ENCODE assay signal across 13 cellular contexts in the genomic region with DNA sequence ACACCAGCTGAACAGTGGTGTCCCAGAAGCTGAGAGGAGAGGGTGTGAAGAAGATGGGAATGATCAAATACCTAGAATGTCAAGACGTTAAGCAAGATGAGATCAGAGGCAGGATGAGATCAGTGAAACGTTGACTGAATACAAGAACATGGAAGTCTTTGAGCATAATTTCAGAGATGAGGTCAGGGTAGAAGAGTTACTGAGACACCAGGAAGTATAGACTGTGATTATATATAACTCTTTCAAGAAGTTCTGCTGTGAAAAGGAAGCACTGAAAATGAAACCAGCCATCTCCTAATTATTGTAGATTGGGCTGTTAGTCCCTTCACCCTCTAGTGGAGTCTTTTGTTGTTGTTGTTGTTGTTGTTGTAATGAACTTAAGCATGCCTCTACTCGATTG. TPM values are rescaled to one million over a fixed set of nuclear protein-coding genes. Genes with fewer than 3 reads are reported as not detected.
A peak's percentile ranks its signal among the peaks of the same experiment; 100 is the strongest.
DNase-seq lines count a peak whose midpoint lies in the region; ATAC-seq and TF ChIP-seq lines count a peak whose summit lies in the region.
"Had no signal": no experiment of that assay in that cellular context is flagged by ENCODE, and none has a peak within 500 bp of the region (broad histone marks: within the 10 kb centered on the region; RNA-seq: fewer than 3 reads in every experiment).

No MANE protein-coding gene starts in this region.

- no peaks in the 10 kb centered on the region for H3K36me3 Mint-ChIP-seq in CD4-positive, CD25-positive, alpha-beta regulatory T cell
- peaks cover 40 to 61% of the 10 kb centered on the region in 2 donors for H3K36me3 Mint-ChIP-seq in CD14-positive monocyte
- H3K36me3 Mint-ChIP-seq: IgD-negative memory B cell had no signal

- H3K4me1 Mint-ChIP-seq in CD4-positive, CD25-positive, alpha-beta regulatory T cell = peaks cover 0 to 22% (median 5%) of the 10 kb centered on the region in 4 donors
- H3K4me1 Mint-ChIP-seq in CD14-positive monocyte = no peaks in the 10 kb centered on the region

- intact Hi-C loops in CD14-positive monocyte (cut with micrococcal nuclease) = no loop called here

- peak overlapping the region; percentile 62 for H3K27ac ChIP-seq in CD4-positive, CD25-positive, alpha-beta regulatory T cell (ENCODE audit: insufficient read depth, low read length, poor library complexity, severe bottlenecking)
- H3K27ac ChIP-seq: SJSA1 had no signal

- no peak overlapping the region for H3K27ac Mint-ChIP-seq in CD4-positive, CD25-positive, alpha-beta regulatory T cell
- H3K27ac Mint-ChIP-seq in CD14-positive monocyte = no peak overlapping the region
- H3K27ac Mint-ChIP-seq: IgD-negative memory B cell; natural killer cell treated with Interleukin-12 subunit alpha and Interleukin-12 subunit beta and Interleukin-15 and Interleukin-18, amount 100 ng/mL, for 72 hours had no signal

- H3K4me1 ChIP-seq in CD4-positive, CD25-positive, alpha-beta regulatory T cell (ENCODE audit: control insufficient read depth, insufficient read depth, low read length, poor library complexity, severe bottlenecking) = peaks cover 6% of the 10 kb centered on the region
- H3K4me1 ChIP-seq: SJSA1 had no signal

- no peaks in the 10 kb centered on the region for H3K27me3 ChIP-seq in CD4-positive, CD25-positive, alpha-beta regulatory T cell (ENCODE audit: control insufficient read depth, insufficient read depth, low read length)
- H3K27me3 ChIP-seq: SJSA1 had no signal

- no peaks in the 10 kb centered on the region for H3K27me3 Mint-ChIP-seq in CD4-positive, CD25-positive, alpha-beta regulatory T cell
- H3K27me3 Mint-ChIP-seq in CD14-positive monocyte (ENCODE audit: low read depth in 3 of 3) = no peaks in the 10 kb centered on the region
- H3K27me3 Mint-ChIP-seq: IgD-negative memory B cell; natural killer cell treated with Interleukin-12 subunit alpha and Interleukin-12 subunit beta and Interleukin-15 and Interleukin-18, amount 100 ng/mL, for 72 hours had no signal

- TF ChIP-seq CTCF in CD14-positive monocyte (IDR thresholded peaks at IDR 0.05) = no peak

- H3K4me3 Mint-ChIP-seq in CD4-positive, CD25-positive, alpha-beta regulatory T cell = no peak overlapping the region
- H3K4me3 Mint-ChIP-seq in CD14-positive monocyte = no peak overlapping the region
- H3K4me3 Mint-ChIP-seq: IgD-negative memory B cell; natural killer cell treated with Interleukin-12 subunit alpha and Interleukin-12 subunit beta and Interleukin-15 and Interleukin-18, amount 100 ng/mL, for 72 hours had no signal

- peak; percentile 42 to 57 for ATAC-seq in CD4-positive, CD25-positive, alpha-beta regulatory T cell (ENCODE audit: low read depth in 2 of 2)
- ATAC-seq in GM18909 (IDR thresholded peaks at IDR 0.05; ENCODE audit: poor library complexity, unreplicated experiment) (peak; percentile 72), HG02623 (IDR thresholded peaks at IDR 0.05; ENCODE audit: unreplicated experiment) (peak; percentile 70), HG03575 (IDR thresholded peaks at IDR 0.05; ENCODE audit: extremely low read depth, insufficient number of reproducible peaks, low FRiP score, unreplicated experiment) (peak; percentile 64), HG02981 (IDR thresholded peaks at IDR 0.05; ENCODE audit: unreplicated experiment) (no peak)
- ATAC-seq: HCT116 had no signal

- DNase-seq in CD4-positive, CD25-positive, alpha-beta regulatory T cell = peak in 2 of 3 donors; percentile 19 to 49
- no peak for DNase-seq in HCEC 1CT
- no peak for DNase-seq in NCI-H2029 treated with DMSO at 0.1 percent for 48 hours (lab: John Stamatoyannopoulos, UW)
- DNase-seq in CD14-positive monocyte (ENCODE audit: low spot score) = no peak
- DNase-seq: stimulated activated CD4-positive, alpha-beta T cell treated with anti-CD3 and anti-CD28 coated beads, Interleukin-12 subunit alpha, Interleukin-12 subunit beta, amount 100 ng/mL, for 4 hours had no signal

- H3K4me3 ChIP-seq in CD4-positive, CD25-positive, alpha-beta regulatory T cell (ENCODE audit: low read depth, low read length) = peak overlapping the region; percentile 80
- H3K4me3 ChIP-seq: SJSA1 had no signal

- H3K36me3 ChIP-seq in CD4-positive, CD25-positive, alpha-beta regulatory T cell (ENCODE audit: control insufficient read depth, insufficient read depth, low read length) = no peaks in the 10 kb centered on the region

- no peaks in the 10 kb centered on the region for H3K9me3 ChIP-seq in CD4-positive, CD25-positive, alpha-beta regulatory T cell (ENCODE audit: control insufficient read depth in 2 of 2, low read length in 2 of 2)
- H3K9me3 ChIP-seq: SJSA1 had no signal

- no peaks in the 10 kb centered on the region for H3K9me3 Mint-ChIP-seq in CD4-positive, CD25-positive, alpha-beta regulatory T cell
- H3K9me3 Mint-ChIP-seq in CD14-positive monocyte = no peaks in the 10 kb centered on the region
- H3K9me3 Mint-ChIP-seq: IgD-negative memory B cell; natural killer cell treated with Interleukin-12 subunit alpha and Interleukin-12 subunit beta and Interleukin-15 and Interleukin-18, amount 100 ng/mL, for 72 hours had no signal

RNA-seq across cellular contexts. Expression of gene SHCBP1, which starts 9.1 kb away (rescaled TPM):
- total RNA-seq in CD4-positive, CD25-positive, alpha-beta regulatory T cell = 6.9 TPM
- polyA plus RNA-seq in CD4-positive, CD25-positive, alpha-beta regulatory T cell = 1 to 10 TPM in 3 of 4 donors, under 1 TPM in 1; 0.91 to 2.2 (median 1.2) TPM
- under 1 TPM; 0.45 to 0.93 TPM for polyA plus RNA-seq in CD14-positive monocyte

Comparison
In these comparisons a context has a peak if more than half of its experiments do, and no peak if none do; other contexts are left out.
1. DNase-seq: peak in CD4-positive, CD25-positive, alpha-beta regulatory T cell (2 of 3); none in HCEC 1CT (single experiment), NCI-H2029 treated with DMSO at 0.1 percent for 48 hours (single experiment) and CD14-positive monocyte (single experiment).